Comparison of ENCODE assay signal across 25 cellular contexts in the genomic region with DNA sequence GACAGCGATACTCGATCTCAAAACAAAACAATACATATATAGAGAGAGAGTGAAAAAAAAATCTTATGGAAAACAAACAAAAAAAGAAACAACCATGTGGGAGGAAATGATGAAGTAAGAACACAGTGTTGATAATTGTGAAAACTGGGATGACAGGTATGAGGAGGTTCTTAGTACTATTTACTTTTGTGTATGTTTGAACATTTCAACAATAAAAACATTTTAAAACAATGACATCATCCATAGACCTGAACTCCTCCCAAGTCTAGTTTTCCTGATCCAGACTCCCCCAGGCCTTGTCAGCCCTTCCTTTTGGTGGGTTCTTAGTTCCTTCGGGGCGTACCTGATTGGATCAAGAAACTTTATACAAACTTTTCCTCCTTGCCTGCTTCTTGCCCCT. TPM values are rescaled to one million over a fixed set of nuclear protein-coding genes. Genes with fewer than 3 reads are reported as not detected.
DNase-seq lines count a peak whose midpoint lies in the region; ATAC-seq and TF ChIP-seq lines count a peak whose summit lies in the region.
"Had no signal": no experiment of that assay in that cellular context is flagged by ENCODE, and none has a peak within 500 bp of the region (broad histone marks: within the 10 kb centered on the region; RNA-seq: fewer than 3 reads in every experiment).

No MANE protein-coding gene starts in this region.

- H3K14ac ChIP-seq in IMR-90 (replicated peaks; ENCODE audit: low read depth, low read length), result no peak overlapping the region

- ATAC-seq in IMR-90 (ENCODE audit: low read depth) (no peak), GM19023 (IDR thresholded peaks at IDR 0.05; ENCODE audit: unreplicated experiment) (no peak), HG03196 (IDR thresholded peaks at IDR 0.05; ENCODE audit: unreplicated experiment) (no peak)
- ATAC-seq: activated CD4-positive, CD25-positive, alpha-beta regulatory T cell treated with anti-CD3 and anti-CD28 coated beads, Interleukin-2, amount 50 U/mL, for 24 hours; activated T-cell treated with anti-CD3 and anti-CD28 coated beads, Interleukin-2, amount 50 U/mL, for 72 hours; body of pancreas; left lobe of liver; stimulated activated naive CD8-positive, alpha-beta T cell treated with anti-CD3 and anti-CD28 coated beads, Interleukin-15, amount 100 ng/mL, for 72 hours; T-helper 17 cell had no signal

- no peak for TF ChIP-seq POLR2A in IMR-90 (IDR thresholded peaks at IDR 0.05; ENCODE audit: low read depth, low read length)

- no peak overlapping the region for H2AK5ac ChIP-seq in IMR-90 (ENCODE audit: low read depth, low read length)

- H2BK120ac ChIP-seq in IMR-90 (ENCODE audit: low read depth, low read length), result no peak overlapping the region

- H3K18ac ChIP-seq in IMR-90 (ENCODE audit: low read depth, low read length), result no peak overlapping the region

- H3K4me2 ChIP-seq in IMR-90 (ENCODE audit: low read depth, low read length) (no peak overlapping the region), hepatocyte (no peak overlapping the region)
- H3K4me2 ChIP-seq: neural progenitor cell had no signal

- no peak overlapping the region for H2AK9ac ChIP-seq in IMR-90 (replicated peaks; ENCODE audit: low read depth, low read length, poor library complexity)

- no peaks in the 10 kb centered on the region for H3K9me3 ChIP-seq in IMR-90 (ENCODE audit: control insufficient read depth, insufficient read depth, low read length)
- no peaks in the 10 kb centered on the region for H3K9me3 ChIP-seq in hepatocyte (ENCODE audit: low read depth)
- H3K9me3 ChIP-seq in SJCRH30 (replicated peaks), result no peaks in the 10 kb centered on the region
- H3K9me3 ChIP-seq: body of pancreas had no signal

- H2AFZ ChIP-seq in IMR-90 (replicated peaks; ENCODE audit: low read length, poor library complexity), result peak overlapping the region; percentile 27
- H2AFZ ChIP-seq in hepatocyte, result no peak overlapping the region
- H2AFZ ChIP-seq: neural progenitor cell, parathyroid adenoma had no signal

- in situ Hi-C loops in IMR-90 (cut with MboI; ENCODE audit: low sequenced_read_pairs), result no loop called here

- peaks cover 5% of the 10 kb centered on the region; the same call in 1 of the 2 replicates for H3K9me1 ChIP-seq in IMR-90 (ENCODE audit: insufficient read depth, low read length)

- no peaks in the 10 kb centered on the region for H3K79me1 ChIP-seq in IMR-90 (ENCODE audit: low read depth in 1 of 2, low read length in 2 of 2)

- H3K9me2 ChIP-seq in hepatocyte (replicated peaks; ENCODE audit: insufficient read depth), result no peaks in the 10 kb centered on the region

- H3K27me3 Mint-ChIP-seq in type B pancreatic cell, result no peaks in the 10 kb centered on the region

- H3K36me3 Mint-ChIP-seq in type B pancreatic cell, result no peaks in the 10 kb centered on the region
- H3K36me3 Mint-ChIP-seq: neural progenitor cell had no signal

- no peak for TF ChIP-seq CTCF in IMR-90 (conservative IDR thresholded peaks at IDR 0.05; ENCODE audit: low read depth, low read length)
- TF ChIP-seq CTCF in VCaP (conservative IDR thresholded peaks at IDR 0.05), result no peak
- no peak for TF ChIP-seq CTCF in hepatocyte (IDR thresholded peaks at IDR 0.05; ENCODE audit: poor library complexity)
- no peak for TF ChIP-seq CTCF in type B pancreatic cell (conservative IDR thresholded peaks at IDR 0.05)

- H3K4me3 ChIP-seq in IMR-90 (ENCODE audit: insufficient read depth, low read depth, low read length) (no peak overlapping the region), hepatocyte (no peak overlapping the region), SJCRH30 (no peak overlapping the region)
- H3K4me3 ChIP-seq: body of pancreas, neural progenitor cell had no signal

- H4K91ac ChIP-seq in IMR-90 (ENCODE audit: insufficient read depth, low read depth, low read length), result peak overlapping the region; percentile 59; the same call in 1 of the 2 replicates

- no peak overlapping the region for H2BK15ac ChIP-seq in IMR-90 (ENCODE audit: low read depth, low read length)

- H3K36me3 ChIP-seq in IMR-90 (ENCODE audit: control insufficient read depth, insufficient read depth, low read length) (no peaks in the 10 kb centered on the region), hepatocyte (replicated peaks; ENCODE audit: insufficient read depth, low read depth) (no peaks in the 10 kb centered on the region), SJCRH30 (no peaks in the 10 kb centered on the region)
- H3K36me3 ChIP-seq: neural progenitor cell had no signal

- H3K4me1 ChIP-seq in IMR-90 (ENCODE audit: control insufficient read depth, insufficient read depth, low read length) (peaks cover 13% of the 10 kb centered on the region), hepatocyte (ENCODE audit: insufficient read depth) (peaks cover 13% of the 10 kb centered on the region), SJCRH30 (no peaks in the 10 kb centered on the region)
- H3K4me1 ChIP-seq: body of pancreas had no signal

- no peak overlapping the region for H4K5ac ChIP-seq in IMR-90 (ENCODE audit: low read depth, low read length)

- intact Hi-C loops in IMR-90 (cut with micrococcal nuclease), result no loop called here

- no peak overlapping the region for H3K9ac ChIP-seq in IMR-90 (ENCODE audit: low read depth, low read length)
- H3K9ac ChIP-seq: neural progenitor cell, parathyroid adenoma had no signal

- H3K27me3 ChIP-seq in IMR-90 (ENCODE audit: control insufficient read depth, insufficient read depth, low read length) (no peaks in the 10 kb centered on the region), hepatocyte (no peaks in the 10 kb centered on the region), SJCRH30 (no peaks in the 10 kb centered on the region)
- H3K27me3 ChIP-seq: body of pancreas, neural progenitor cell had no signal

- H3K4ac ChIP-seq in IMR-90 (ENCODE audit: low read depth, low read length), result no peak overlapping the region

- peak overlapping the region; percentile 86 for H3K27ac Mint-ChIP-seq in type B pancreatic cell
- H3K27ac Mint-ChIP-seq: activated T-cell treated with anti-CD3 and anti-CD28 coated beads, Interleukin-2, amount 50 U/mL, for 72 hours; neural progenitor cell; stimulated activated naive CD8-positive, alpha-beta T cell treated with anti-CD3 and anti-CD28 coated beads, Interleukin-15, amount 100 ng/mL, for 72 hours; T-helper 17 cell had no signal

- H3K4me3 Mint-ChIP-seq in type B pancreatic cell, result no peak overlapping the region
- H3K4me3 Mint-ChIP-seq: activated T-cell treated with anti-CD3 and anti-CD28 coated beads, Interleukin-2, amount 50 U/mL, for 72 hours; neural progenitor cell; stimulated activated naive CD8-positive, alpha-beta T cell treated with anti-CD3 and anti-CD28 coated beads, Interleukin-15, amount 100 ng/mL, for 72 hours; T-helper 17 cell had no signal

- POLR2A ChIA-PET in IMR-90 (lab: Charles Lee; ENCODE audit: unreplicated experiment), result no interaction called here

- peaks cover 5% of the 10 kb centered on the region for H3K9me3 Mint-ChIP-seq in type B pancreatic cell
- H3K9me3 Mint-ChIP-seq: activated T-cell treated with anti-CD3 and anti-CD28 coated beads, Interleukin-2, amount 50 U/mL, for 72 hours; neural progenitor cell; stimulated activated naive CD8-positive, alpha-beta T cell treated with anti-CD3 and anti-CD28 coated beads, Interleukin-15, amount 100 ng/mL, for 72 hours had no signal

- H4K8ac ChIP-seq in IMR-90 (ENCODE audit: low read depth in 2 of 2, low read length in 2 of 2), result no peak overlapping the region; a peak in 1 of 4 replicates

- peaks cover 38% of the 10 kb centered on the region for H3K4me1 Mint-ChIP-seq in type B pancreatic cell (ENCODE audit: unreplicated experiment)
- H3K4me1 Mint-ChIP-seq: stimulated activated naive CD8-positive, alpha-beta T cell treated with anti-CD3 and anti-CD28 coated beads, Interleukin-15, amount 100 ng/mL, for 72 hours had no signal

- H3K23ac ChIP-seq in IMR-90 (ENCODE audit: low read depth, low read length), result no peak overlapping the region

- no peak for DNase-seq in IMR-90
- no peak for DNase-seq in hepatocyte (ENCODE audit: low spot score)
- no peak for DNase-seq in type B pancreatic cell (ENCODE audit: extremely low spot score, unreplicated experiment)
- no peak for DNase-seq in SJCRH30
- DNase-seq: activated CD4-positive, alpha-beta T cell treated with anti-CD3 and anti-CD28 coated beads, Interleukin-2, amount 50 U/mL, for 48 hours; activated T-cell treated with anti-CD3 and anti-CD28 coated beads, Interleukin-2, amount 50 U/mL, for 72 hours; body of pancreas; C1 segment of cervical spinal cord; Calu3; DMS79; glutamatergic neuron; HCEC 1CT; NCI-H446 treated with DMSO at 0.1 percent for 48 hours; NCI-H82; stimulated activated CD4-positive, alpha-beta T cell treated with anti-CD3 and anti-CD28 coated beads, Interleukin-2, amount 100 ng/mL, for 48 hours; stimulated activated naive CD8-positive, alpha-beta T cell treated with anti-CD3 and anti-CD28 coated beads, Interleukin-15, amount 100 ng/mL, for 72 hours; T-helper 17 cell had no signal

- no peak overlapping the region for H2BK20ac ChIP-seq in IMR-90 (ENCODE audit: low read depth, low read length)

- H3K56ac ChIP-seq in IMR-90 (ENCODE audit: extremely low read depth, insufficient read depth, low read length), result no peak overlapping the region

- no peaks in the 10 kb centered on the region for H3K79me2 ChIP-seq in hepatocyte
- H3K79me2 ChIP-seq: parathyroid adenoma had no signal

- no CpG with 5 or more reads among the region's 4 CpGs for WGBS in IMR-90 (ENCODE audit: extremely low coverage in 2 of 2, insufficient read length in 1 of 2), 2 experiments
- WGBS in hepatocyte (ENCODE audit: low lambda C conversion rate, missing lambda C conversion rate), result 86% methylated on average over 4 of the region's 4 CpGs

- no peak for TF ChIP-seq RAD21 in IMR-90 (IDR thresholded peaks at IDR 0.05; ENCODE audit: low read length)

- CTCF ChIA-PET in IMR-90 (lab: Yijun Ruan, JAX), result no interaction called here

- no TSS peak for BruUV-seq in IMR-90 (replicated peaks; lab: Mats Ljungman, UMichigan)

- dilution Hi-C loops in IMR-90 (cut with HindIII; ENCODE audit: low sequenced_read_pairs, unreplicated experiment), result no loop called here

- H4K20me1 ChIP-seq in IMR-90 (ENCODE audit: insufficient read depth, low read length) (no peaks in the 10 kb centered on the region), hepatocyte (ENCODE audit: insufficient read depth, poor library complexity, severe bottlenecking) (no peaks in the 10 kb centered on the region)

- H2BK5ac ChIP-seq in IMR-90 (ENCODE audit: low read depth, low read length, poor library complexity, severe bottlenecking), result no peak overlapping the region

- H3K27ac ChIP-seq in IMR-90 (ENCODE audit: insufficient read depth, low read length) (no peak overlapping the region), VCaP (peak overlapping the region; percentile 65), hepatocyte (peak overlapping the region; percentile 18), SJCRH30 (no peak overlapping the region)
- H3K27ac ChIP-seq: body of pancreas, neural progenitor cell, parathyroid adenoma had no signal

RNA-seq across cellular contexts. Expression of a gene that starts 51.7 kb away (rescaled TPM):
- total RNA-seq in IMR-90 (2012; rRNA removed) (not detected in 2 replicates), hepatocyte (0.53 TPM in 1 of 2 replicates, not detected in the other), type B pancreatic cell (ENCODE audit: low replicate concordance) (not detected in 2 replicates)
- polyA plus RNA-seq in IMR-90 (2012; rRNA removed) (not detected in 2 replicates), hepatocyte (1.7 and 3.2 TPM in 2 replicates)
- polyA plus RNA-seq in IMR-90 (2012; cell fraction: cytosol; rRNA removed), result not detected in 2 replicates
- not detected in 2 replicates for polyA plus RNA-seq in IMR-90 (2012; cell fraction: nucleus; rRNA removed; ENCODE audit: low replicate concordance)
- not detected in 2 replicates for total RNA-seq in SJCRH30 (2014; rRNA removed; shearing (Covaris generic))
- total RNA-seq: body of pancreas, Calu3, epithelial cell of proximal tubule, left lobe of liver had no signal

Comparison
In these comparisons a context has a peak if more than half of its experiments do, and no peak if none do; other contexts are left out.
1. H3K27ac ChIP-seq: peak in VCaP (single experiment) and hepatocyte (single experiment); none in IMR-90 (single experiment) and SJCRH30 (single experiment).